In genomic region chr5:139814704-139815280, GRCh38 we compare ENCODE assay signal across 23 cellular contexts. TPM values are rescaled to one million over a fixed set of nuclear protein-coding genes. Genes with fewer than 3 reads are reported as not detected.
DNase-seq lines count a peak whose midpoint lies in the region; ATAC-seq, FAIRE-seq and TF ChIP-seq lines count a peak whose summit lies in the region.
"Had no signal": no experiment of that assay in that cellular context is flagged by ENCODE, and none has a peak within 500 bp of the region (broad histone marks: within the 10 kb centered on the region; RNA-seq: fewer than 3 reads in every experiment).

No MANE protein-coding gene starts in this region.

- no peak overlapping the region for H2BK5ac ChIP-seq in H1 (ENCODE audit: low read depth, low read length)

- no peaks in the 10 kb centered on the region for H3K4me1 Mint-ChIP-seq in natural killer cell treated with Interleukin-12 subunit alpha and Interleukin-12 subunit beta and Interleukin-15 and Interleukin-18, amount 100 ng/mL, for 72 hours (ENCODE audit: low read depth in 2 of 2)
- H3K4me1 Mint-ChIP-seq in natural killer cell (no peaks in the 10 kb centered on the region), osteocyte (ENCODE audit: unreplicated experiment) (no peaks in the 10 kb centered on the region)
- H3K4me1 Mint-ChIP-seq: B cell; CD4-positive, alpha-beta memory T cell had no signal

- H3K36me3 Mint-ChIP-seq in natural killer cell treated with Interleukin-12 subunit alpha and Interleukin-12 subunit beta and Interleukin-15 and Interleukin-18, amount 100 ng/mL, for 72 hours, result peaks cover 6% of the 10 kb centered on the region
- no peaks in the 10 kb centered on the region for H3K36me3 Mint-ChIP-seq in natural killer cell
- peaks cover 3% of the 10 kb centered on the region for H3K36me3 Mint-ChIP-seq in osteocyte (ENCODE audit: unreplicated experiment)

- peak; percentile 10 for DNase-seq in natural killer cell treated with Interleukin-12 subunit alpha and Interleukin-12 subunit beta and Interleukin-15 and Interleukin-18, amount 100 ng/mL, for 72 hours (ENCODE audit: low spot score)
- DNase-seq in natural killer cell (no peak), H1 (ENCODE audit: low read depth in 1 of 2, low spot score in 2 of 2) (no peak), osteoblast (ENCODE audit: insufficient read length, low spot score, missing footprints) (peak; percentile 54), aorta (peak; percentile 19 to 46), osteocyte (ENCODE audit: extremely low spot score, unreplicated experiment) (no peak), cortex of kidney (lab: John Stamatoyannopoulos, UW) (no peak)
- DNase-seq: CD4-positive, alpha-beta memory T cell; DMS153; DMS79 treated with DMSO at 0.1 percent for 48 hours; EL had no signal

- H2BK120ac ChIP-seq in H1 (replicated peaks; ENCODE audit: low read depth, low read length), result no peak overlapping the region

- H3K23ac ChIP-seq in H1 (ENCODE audit: insufficient read length), result no peak overlapping the region

- H3K4me2 ChIP-seq in H1 (ENCODE audit: insufficient read depth in 1 of 2, low read depth in 2 of 2, low read length in 2 of 2), result no peak overlapping the region
- H3K4me2 ChIP-seq in osteoblast (ENCODE audit: insufficient read depth, low read length), result no peak overlapping the region

- no peak for TF ChIP-seq POLR2A in H1 (IDR thresholded peaks at IDR 0.05; ENCODE audit: control extremely low read depth in 1 of 2, low read depth in 2 of 2, low read length in 2 of 2)

- H3K27me3 Mint-ChIP-seq in natural killer cell treated with Interleukin-12 subunit alpha and Interleukin-12 subunit beta and Interleukin-15 and Interleukin-18, amount 100 ng/mL, for 72 hours, result peaks cover 4% of the 10 kb centered on the region in 2 donors
- H3K27me3 Mint-ChIP-seq in natural killer cell (ENCODE audit: low read depth in 2 of 2), result peaks cover 2 to 5% of the 10 kb centered on the region in 2 donors
- H3K27me3 Mint-ChIP-seq in osteocyte (ENCODE audit: unreplicated experiment), result peaks cover 37% of the 10 kb centered on the region

- TF ChIP-seq EP300 in H1 (IDR thresholded peaks at IDR 0.05; ENCODE audit: borderline replicate concordance in 1 of 2, low read depth in 2 of 2, low read length in 2 of 2), result no peak

- no peaks in the 10 kb centered on the region for H3K79me1 ChIP-seq in H1 (ENCODE audit: low read depth, low read length)

- H3K79me2 ChIP-seq in H1 (ENCODE audit: control insufficient read depth in 1 of 2, insufficient read depth in 2 of 2, low read length in 2 of 2), result no peaks in the 10 kb centered on the region
- H3K79me2 ChIP-seq in osteoblast (ENCODE audit: insufficient read depth, low read length), result no peaks in the 10 kb centered on the region

- H3K18ac ChIP-seq in H1 (ENCODE audit: extremely low read depth, low read length), result no peak overlapping the region

- intact Hi-C loops in natural killer cell (cut with micrococcal nuclease) (no loop called here), aorta (cut with DNase I) (no loop called here)

- H3K36me3 ChIP-seq in H1 (ENCODE audit: control insufficient read depth in 2 of 4, insufficient read depth in 4 of 4, low read length in 3 of 4) (no peaks in the 10 kb centered on the region), osteoblast (ENCODE audit: insufficient read depth, low read length) (no peaks in the 10 kb centered on the region), aorta (ENCODE audit: control insufficient read depth in 1 of 2, insufficient read depth in 2 of 2, low read length in 1 of 2) (no peaks in the 10 kb centered on the region)

- no peak overlapping the region for H3K27ac ChIP-seq in H1 (ENCODE audit: low read depth, low read length)
- no peak overlapping the region for H3K27ac ChIP-seq in osteoblast (ENCODE audit: low read depth, low read length)
- no peak overlapping the region for H3K27ac ChIP-seq in aorta (ENCODE audit: low read depth in 1 of 2, low read length in 2 of 2)
- H3K27ac ChIP-seq: C4-2B had no signal

- no peak overlapping the region for H3K4me3 ChIP-seq in H1 (ENCODE audit: extremely low read depth in 1 of 4, insufficient read depth in 2 of 4, low read depth in 3 of 4, low read length in 4 of 4)
- H3K4me3 ChIP-seq in osteoblast (ENCODE audit: insufficient read depth, low read length), result no peak overlapping the region
- no peak overlapping the region for H3K4me3 ChIP-seq in aorta (ENCODE audit: low read length in 2 of 2)

- CTCF ChIA-PET in H1 (lab: Charles Lee; ENCODE audit: partially characterized antibody), result interaction anchor here (1.0 to 2.3 kb wide), 6 partner anchors 26 to 153 kb away, joined by 5 to 10 read pairs (median 6); no protein-coding TSS in a partner anchor

- WGBS in H1 (ENCODE audit: extremely low coverage in 1 of 2, insufficient coverage in 1 of 2, insufficient read length in 1 of 2, insufficient replicate concordance in 2 of 2, low coverage in 1 of 2, low lambda C conversion rate in 2 of 2, missing lambda C conversion rate in 1 of 2), 2 experiments, result 85% methylated on average over 8 of the region's 11 CpGs; no CpG with 5 or more reads in 1 of the 2 experiments
- whole genome bisulfite sequencing in aorta, 2 donors, result 94 to 99% methylated on average over 10 to 11 of the region's 11 CpGs

- TF ChIP-seq CTCF in natural killer cell (IDR thresholded peaks at IDR 0.05), result no peak
- no peak for TF ChIP-seq CTCF in H1 (IDR thresholded peaks at IDR 0.05; ENCODE audit: control extremely low read depth in 1 of 3, insufficient read depth in 1 of 3, low read depth in 1 of 3, low read length in 3 of 3)
- TF ChIP-seq CTCF in osteoblast (IDR thresholded peaks at IDR 0.05; ENCODE audit: extremely low read depth, low read depth, low read length), result no peak
- no peak for TF ChIP-seq CTCF in osteocyte (IDR thresholded peaks at IDR 0.05)

- H3K4me3 Mint-ChIP-seq in natural killer cell treated with Interleukin-12 subunit alpha and Interleukin-12 subunit beta and Interleukin-15 and Interleukin-18, amount 100 ng/mL, for 72 hours, result no peak overlapping the region
- H3K4me3 Mint-ChIP-seq in natural killer cell (no peak overlapping the region), osteocyte (ENCODE audit: unreplicated experiment) (no peak overlapping the region)
- H3K4me3 Mint-ChIP-seq: B cell; CD4-positive, alpha-beta memory T cell had no signal

- H4K20me1 ChIP-seq in H1 (replicated peaks in 1 of 2; ENCODE audit: control insufficient read depth in 1 of 2, insufficient read depth in 2 of 2, low read length in 2 of 2), result no peaks in the 10 kb centered on the region
- H4K20me1 ChIP-seq in osteoblast (ENCODE audit: insufficient read depth, low read length), result no peaks in the 10 kb centered on the region

- no peak for FAIRE-seq in H1 (lab: Jason Lieb, UNC)
- FAIRE-seq: A204.1, D721Med, G401.6, GM12892, GM19239, H54, HepG2, HTR-8/SVneo had no signal

- H3K27me3 ChIP-seq in H1 (replicated peaks in 1 of 4; ENCODE audit: control insufficient read depth in 3 of 4, extremely low read depth in 1 of 4, insufficient read depth in 3 of 4, low read length in 3 of 4) (peaks cover 0 to 2% (median 0%) of the 10 kb centered on the region in 4 experiments; a peak in 1 of 7 replicates), osteoblast (ENCODE audit: insufficient read depth, low read length) (no peaks in the 10 kb centered on the region), aorta (ENCODE audit: control insufficient read depth in 1 of 2, insufficient read depth in 2 of 2, low read length in 1 of 2) (no peaks in the 10 kb centered on the region)

- H3K9ac ChIP-seq in H1 (replicated peaks in 1 of 4; ENCODE audit: extremely low read depth in 1 of 4, low read depth in 3 of 4, low read length in 3 of 4), result no peak overlapping the region

- peaks cover 3% of the 10 kb centered on the region for H3K9me3 Mint-ChIP-seq in natural killer cell treated with Interleukin-12 subunit alpha and Interleukin-12 subunit beta and Interleukin-15 and Interleukin-18, amount 100 ng/mL, for 72 hours
- H3K9me3 Mint-ChIP-seq in natural killer cell (peaks cover 2 to 3% of the 10 kb centered on the region in 2 donors), osteocyte (ENCODE audit: unreplicated experiment) (peaks cover 6% of the 10 kb centered on the region)

- no peak overlapping the region for H2AK5ac ChIP-seq in H1 (ENCODE audit: low read depth, low read length)

- H2BK12ac ChIP-seq in H1 (ENCODE audit: low read depth, low read length), result no peak overlapping the region

- peak overlapping the region; percentile 65 for H4K91ac ChIP-seq in H1 (replicated peaks; ENCODE audit: insufficient read length, low read length)

- TF ChIP-seq RAD21 in H1 (IDR thresholded peaks at IDR 0.05 in 1 of 2, conservative IDR thresholded peaks at IDR 0.05 in 1 of 2; ENCODE audit: low read depth in 2 of 2, low read length in 2 of 2), result no peak

- no peak overlapping the region for H3K56ac ChIP-seq in H1 (replicated peaks; ENCODE audit: insufficient read length, low read depth, low read length)

- no peak overlapping the region for H4K5ac ChIP-seq in H1 (ENCODE audit: insufficient read length, low read depth, low read length)

- no peak overlapping the region for H2BK20ac ChIP-seq in H1 (ENCODE audit: low read length)

- H3K9me3 ChIP-seq in H1 (ENCODE audit: insufficient read depth in 2 of 2, low read depth in 1 of 2, low read length in 1 of 2), result no peaks in the 10 kb centered on the region
- H3K9me3 ChIP-seq in osteoblast (ENCODE audit: low read depth, low read length), result no peaks in the 10 kb centered on the region
- no peaks in the 10 kb centered on the region for H3K9me3 ChIP-seq in aorta (ENCODE audit: control insufficient read depth, low read length)

- H3K4me1 ChIP-seq in H1 (replicated peaks in 1 of 4; ENCODE audit: control insufficient read depth in 3 of 4, insufficient read depth in 4 of 4, low read length in 3 of 4), result no peaks in the 10 kb centered on the region
- H3K4me1 ChIP-seq in osteoblast (ENCODE audit: insufficient read depth, low read length), result no peaks in the 10 kb centered on the region
- no peaks in the 10 kb centered on the region for H3K4me1 ChIP-seq in aorta (ENCODE audit: control insufficient read depth in 1 of 2, insufficient read depth in 2 of 2, low read length in 2 of 2)

- H3K4ac ChIP-seq in H1 (replicated peaks; ENCODE audit: insufficient read length, low read depth, low read length), result no peak overlapping the region

- ATAC-seq in natural killer cell treated with Interleukin-12 subunit alpha and Interleukin-12 subunit beta and Interleukin-15 and Interleukin-18, amount 100 ng/mL, for 72 hours, result no peak
- ATAC-seq in natural killer cell (no peak), aorta (ENCODE audit: low FRiP score) (no peak), GM18502 (IDR thresholded peaks at IDR 0.05; ENCODE audit: poor library complexity, unreplicated experiment) (no peak)
- ATAC-seq: HCT116, HepG2 had no signal

- no peak overlapping the region for H2BK15ac ChIP-seq in H1 (ENCODE audit: low read length)

- H3K23me2 ChIP-seq in H1 (ENCODE audit: low read depth, low read length), result no peaks in the 10 kb centered on the region

- POLR2A ChIA-PET in H1 (lab: Charles Lee; ENCODE audit: partially characterized antibody), result no interaction called here

- H3K14ac ChIP-seq in H1 (ENCODE audit: insufficient read length), result no peak overlapping the region

- H2AFZ ChIP-seq in H1 (ENCODE audit: low read length) (no peak overlapping the region; the same call in 1 of the 2 replicates), osteoblast (ENCODE audit: low read length) (no peak overlapping the region)

- no peak overlapping the region for H3K27ac Mint-ChIP-seq in natural killer cell treated with Interleukin-12 subunit alpha and Interleukin-12 subunit beta and Interleukin-15 and Interleukin-18, amount 100 ng/mL, for 72 hours
- H3K27ac Mint-ChIP-seq in natural killer cell, result no peak overlapping the region
- H3K27ac Mint-ChIP-seq in osteocyte (ENCODE audit: unreplicated experiment), result no peak overlapping the region
- H3K27ac Mint-ChIP-seq: B cell; CD4-positive, alpha-beta memory T cell had no signal

- no peak overlapping the region for H4K8ac ChIP-seq in H1 (ENCODE audit: extremely low read depth, insufficient read depth, low read length)

RNA-seq across cellular contexts. Expression of gene PSD2, which starts 19.2 kb away (rescaled TPM):
- total RNA-seq in natural killer cell treated with Interleukin-12 subunit alpha and Interleukin-12 subunit beta and Interleukin-15 and Interleukin-18, amount 100 ng/mL, for 72 hours, result not detected
- 1 to 10 TPM; 1.3 to 2.5 (median 1.3) TPM for total RNA-seq in natural killer cell
- 0.06 and 0.13 TPM in 2 replicates for total RNA-seq in H1 (2021; fragmentation: NEBNext Ultra II Directional; extraction: Animal tissue kit (Norgen Biotek cat#: 25700))
- polyA plus RNA-seq in H1 (2011; rRNA removed), result 0.14 and 0.25 TPM in 2 replicates
- polyA plus RNA-seq in H1 (2011; cell fraction: cytosol; rRNA removed), result 0.23 TPM
- 0.48 TPM for polyA plus RNA-seq in H1 (2011; cell fraction: nucleus; rRNA removed)
- 0.09 to 0.24 TPM (median 0.15 TPM) in 4 replicates for polyA plus RNA-seq in H1 (2012, experiment 1 of 2)
- polyA plus RNA-seq in H1 (2012, experiment 2 of 2), result 0.14 TPM
- polyA plus RNA-seq in H1 (2013, experiment 1 of 2), result 0.06 TPM
- 0.09 TPM for polyA plus RNA-seq in H1 (2013, experiment 2 of 2)
- polyA minus RNA-seq in H1 (2011; rRNA and poly(A)+ RNA removed), result 0.17 TPM in 1 of 2 replicates, not detected in the other
- not detected for polyA minus RNA-seq in H1 (2011; cell fraction: cytosol; rRNA and poly(A)+ RNA removed)
- polyA minus RNA-seq in H1 (2011; cell fraction: nucleus; rRNA and poly(A)+ RNA removed), result 0.20 TPM
- 0.29 and 0.36 TPM in 2 replicates for total RNA-seq in osteoblast
- under 1 TPM; 0.30 to 0.62 TPM for total RNA-seq in aorta
- under 1 TPM in 1 of 2 donors, not detected in 1; 0.41 TPM for polyA plus RNA-seq in aorta
- total RNA-seq in osteocyte, result 0.57 and 0.62 TPM in 2 replicates
- total RNA-seq: CD4-positive, alpha-beta memory T cell; HepG2 had no signal
- polyA plus RNA-seq: CD4-positive, alpha-beta memory T cell had no signal

Comparison
In these comparisons a context has a peak if more than half of its experiments do, and no peak if none do; other contexts are left out.
1. DNase-seq: peak in natural killer cell treated with Interleukin-12 subunit alpha and Interleukin-12 subunit beta and Interleukin-15 and Interleukin-18, amount 100 ng/mL, for 72 hours (single experiment), osteoblast (single experiment) and aorta (2 of 2); none in natural killer cell (single experiment), H1 (0 of 2), osteocyte (single experiment) and cortex of kidney (single experiment).